In the genomic region with DNA sequence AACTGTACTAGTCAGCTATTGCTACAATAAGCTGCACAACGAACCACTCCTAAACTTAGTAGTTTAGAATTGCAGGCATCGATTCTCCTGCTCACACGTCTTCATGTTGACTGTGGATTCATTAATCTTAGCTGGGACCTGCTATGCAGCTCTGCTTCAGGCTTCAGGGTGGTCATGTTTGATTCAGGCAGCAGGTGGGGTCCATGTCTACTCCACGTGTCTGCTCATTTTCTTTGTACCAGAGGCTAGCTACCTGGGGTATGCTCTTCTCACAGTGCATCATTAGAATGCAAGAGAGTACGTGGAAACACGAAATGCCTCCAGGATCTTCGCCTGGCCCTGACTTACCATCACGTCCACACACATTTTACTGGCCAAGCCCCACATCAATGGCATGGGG, we compare ENCODE assay signal across 18 cellular contexts.
DNase-seq lines count a peak whose midpoint lies in the region; ATAC-seq, FAIRE-seq and TF ChIP-seq lines count a peak whose summit lies in the region.
"Had no signal": no experiment of that assay in that cellular context is flagged by ENCODE, and none has a peak within 500 bp of the region (broad histone marks: within the 10 kb centered on the region; RNA-seq: fewer than 3 reads in every experiment).

No MANE protein-coding gene starts in this region.

- dilution Hi-C loops in IMR-90 (cut with HindIII; ENCODE audit: low sequenced_read_pairs, unreplicated experiment) = no loop called here

- TF ChIP-seq RAD21 in IMR-90 (IDR thresholded peaks at IDR 0.05; ENCODE audit: low read length) (no peak), H1 (IDR thresholded peaks at IDR 0.05 in 1 of 2, conservative IDR thresholded peaks at IDR 0.05 in 1 of 2; ENCODE audit: low read depth in 2 of 2, low read length in 2 of 2) (no peak)

- BruUV-seq in IMR-90 (replicated peaks; lab: Mats Ljungman, UMichigan) (no TSS peak), PC-9 (replicated peaks; lab: Mats Ljungman, UMichigan) (no TSS peak)

- H2BK15ac ChIP-seq in IMR-90 (ENCODE audit: low read depth, low read length) (no peak overlapping the region), H1 (ENCODE audit: low read length) (no peak overlapping the region)

- no peaks in the 10 kb centered on the region for H3K36me3 ChIP-seq in IMR-90 (ENCODE audit: control insufficient read depth, insufficient read depth, low read length)
- no peaks in the 10 kb centered on the region for H3K36me3 ChIP-seq in PC-9 (ENCODE audit: low read depth)
- no peaks in the 10 kb centered on the region for H3K36me3 ChIP-seq in H1 (ENCODE audit: control insufficient read depth in 2 of 4, insufficient read depth in 4 of 4, low read length in 3 of 4)
- H3K36me3 ChIP-seq: BE2C had no signal

- peak overlapping the region; percentile 53 for H2BK120ac ChIP-seq in IMR-90 (ENCODE audit: low read depth, low read length)
- H2BK120ac ChIP-seq in H1 (replicated peaks; ENCODE audit: low read depth, low read length) = no peak overlapping the region

- H2AK9ac ChIP-seq in IMR-90 (replicated peaks; ENCODE audit: low read depth, low read length, poor library complexity) = no peak overlapping the region

- peaks cover 6% of the 10 kb centered on the region; the same call in 1 of the 2 replicates for H3K9me1 ChIP-seq in IMR-90 (ENCODE audit: insufficient read depth, low read length)

- H3K23me2 ChIP-seq in H1 (ENCODE audit: low read depth, low read length) = no peaks in the 10 kb centered on the region

- H3K56ac ChIP-seq in IMR-90 (ENCODE audit: extremely low read depth, insufficient read depth, low read length) (no peak overlapping the region), H1 (replicated peaks; ENCODE audit: insufficient read length, low read depth, low read length) (no peak overlapping the region)

- H2AK5ac ChIP-seq in IMR-90 (ENCODE audit: low read depth, low read length) (peak overlapping the region; percentile 43; the same call in 1 of the 2 replicates), H1 (ENCODE audit: low read depth, low read length) (no peak overlapping the region)

- H3K18ac ChIP-seq in IMR-90 (ENCODE audit: low read depth, low read length) (no peak overlapping the region), H1 (ENCODE audit: extremely low read depth, low read length) (no peak overlapping the region)

- H4K5ac ChIP-seq in IMR-90 (ENCODE audit: low read depth, low read length) (no peak overlapping the region), H1 (ENCODE audit: insufficient read length, low read depth, low read length) (no peak overlapping the region)

- no peak overlapping the region for H3K4me2 ChIP-seq in IMR-90 (ENCODE audit: low read depth, low read length)
- peak overlapping the region; percentile 65 for H3K4me2 ChIP-seq in PC-9
- H3K4me2 ChIP-seq in H1 (ENCODE audit: insufficient read depth in 1 of 2, low read depth in 2 of 2, low read length in 2 of 2) = no peak overlapping the region

- CTCF ChIA-PET in IMR-90 (lab: Yijun Ruan, JAX) = interaction anchor here (1.1 to 1.7 kb wide), 2 partner anchors 21 to 182 kb away, joined by 3 to 6 read pairs; no protein-coding TSS in a partner anchor
- CTCF ChIA-PET in PC-9 (lab: Charles Lee) = interaction anchor here (0.6 to 1.3 kb wide), 2 partner anchors 90 to 93 kb away, joined by 3 read pairs; no protein-coding TSS in a partner anchor
- CTCF ChIA-PET in H1 (lab: Charles Lee; ENCODE audit: partially characterized antibody) = interaction anchor here (0.6 to 2.4 kb wide), 33 partner anchors 10 to 1249 kb away, joined by 3 to 10 read pairs (median 4); no protein-coding TSS in a partner anchor

- H3K4ac ChIP-seq in IMR-90 (ENCODE audit: low read depth, low read length) (peak overlapping the region; percentile 42; the same call in 1 of the 2 replicates), H1 (replicated peaks; ENCODE audit: insufficient read length, low read depth, low read length) (no peak overlapping the region)

- TF ChIP-seq CTCF in IMR-90 (conservative IDR thresholded peaks at IDR 0.05; ENCODE audit: low read depth, low read length) = no peak
- TF ChIP-seq CTCF in PC-9 (conservative IDR thresholded peaks at IDR 0.05) = no peak
- TF ChIP-seq CTCF in H1 (IDR thresholded peaks at IDR 0.05; ENCODE audit: control extremely low read depth in 1 of 3, insufficient read depth in 1 of 3, low read depth in 1 of 3, low read length in 3 of 3) = no peak

- no peak overlapping the region for H3K14ac ChIP-seq in IMR-90 (replicated peaks; ENCODE audit: low read depth, low read length)
- no peak overlapping the region for H3K14ac ChIP-seq in H1 (ENCODE audit: insufficient read length)

- no peaks in the 10 kb centered on the region for H3F3A ChIP-seq in PC-9 (ENCODE audit: insufficient read depth, low read depth)

- H3K27me3 ChIP-seq in IMR-90 (ENCODE audit: control insufficient read depth, insufficient read depth, low read length) (no peaks in the 10 kb centered on the region), PC-9 (ENCODE audit: insufficient read depth, low read depth) (no peaks in the 10 kb centered on the region), H1 (replicated peaks in 1 of 4; ENCODE audit: control insufficient read depth in 3 of 4, extremely low read depth in 1 of 4, insufficient read depth in 3 of 4, low read length in 3 of 4) (no peaks in the 10 kb centered on the region)

- no peaks in the 10 kb centered on the region for H3K79me2 ChIP-seq in PC-9 (ENCODE audit: low read depth)
- H3K79me2 ChIP-seq in H1 (ENCODE audit: control insufficient read depth in 1 of 2, insufficient read depth in 2 of 2, low read length in 2 of 2) = no peaks in the 10 kb centered on the region

- no peak for DNase-seq in IMR-90
- DNase-seq in PC-9 = no peak
- no peak for DNase-seq in H1 (ENCODE audit: low read depth in 1 of 2, low spot score in 2 of 2)
- DNase-seq in pons (ENCODE audit: low spot score) = no peak
- no peak for DNase-seq in activated CD8-positive, alpha-beta memory T cell treated with anti-CD3 and anti-CD28 coated beads, Interleukin-2, amount 50 U/mL, for 4 hours
- no peak for DNase-seq in NCI-H187 (lab: John Stamatoyannopoulos, UW)
- DNase-seq: ACHN; BE2C; Caco-2; CD4-positive, alpha-beta T cell; GOT3; H9 had no signal

- H4K20me1 ChIP-seq in IMR-90 (ENCODE audit: insufficient read depth, low read length) (no peaks in the 10 kb centered on the region), PC-9 (ENCODE audit: insufficient read depth) (no peaks in the 10 kb centered on the region), H1 (replicated peaks in 1 of 2; ENCODE audit: control insufficient read depth in 1 of 2, insufficient read depth in 2 of 2, low read length in 2 of 2) (no peaks in the 10 kb centered on the region)

- no peak for ATAC-seq in IMR-90 (ENCODE audit: low read depth)

- H4K91ac ChIP-seq in IMR-90 (ENCODE audit: insufficient read depth, low read depth, low read length) (no peak overlapping the region), H1 (replicated peaks; ENCODE audit: insufficient read length, low read length) (no peak overlapping the region)

- H3K9ac ChIP-seq in IMR-90 (ENCODE audit: low read depth, low read length) (no peak overlapping the region), H1 (replicated peaks in 1 of 4; ENCODE audit: extremely low read depth in 1 of 4, low read depth in 3 of 4, low read length in 3 of 4) (no peak overlapping the region)

- H3K23ac ChIP-seq in IMR-90 (ENCODE audit: low read depth, low read length) (no peak overlapping the region), H1 (ENCODE audit: insufficient read length) (no peak overlapping the region)

- no peaks in the 10 kb centered on the region for H3K9me2 ChIP-seq in PC-9 (ENCODE audit: insufficient read depth)

- H2BK12ac ChIP-seq in H1 (ENCODE audit: low read depth, low read length) = 0 out of 2 replicates have a peak overlapping the region, but pooled peaks have one; percentile 17

- H3K27ac ChIP-seq in IMR-90 (ENCODE audit: insufficient read depth, low read length) = no peak overlapping the region
- H3K27ac ChIP-seq in PC-9 = peak overlapping the region; percentile 45
- no peak overlapping the region for H3K27ac ChIP-seq in H1 (ENCODE audit: low read depth, low read length)

- POLR2A ChIA-PET in IMR-90 (lab: Charles Lee; ENCODE audit: unreplicated experiment) (no interaction called here), PC-9 (lab: Charles Lee; ENCODE audit: unreplicated experiment) (interaction anchor here (0.5 kb wide), 1 partner anchor 271 kb away, joined by 5 read pairs; no protein-coding TSS in a partner anchor), H1 (lab: Charles Lee; ENCODE audit: partially characterized antibody) (no interaction called here)

- H3K4me3 ChIP-seq in IMR-90 (ENCODE audit: insufficient read depth, low read depth, low read length) (no peak overlapping the region), PC-9 (peak overlapping the region; percentile 34; the same call in 1 of the 2 replicates), H1 (ENCODE audit: extremely low read depth in 1 of 4, insufficient read depth in 2 of 4, low read depth in 3 of 4, low read length in 4 of 4) (no peak overlapping the region)

- TF ChIP-seq POLR2A in IMR-90 (IDR thresholded peaks at IDR 0.05; ENCODE audit: low read depth, low read length) = no peak
- no peak for TF ChIP-seq POLR2A in H1 (IDR thresholded peaks at IDR 0.05; ENCODE audit: control extremely low read depth in 1 of 2, low read depth in 2 of 2, low read length in 2 of 2)

- WGBS in IMR-90 (ENCODE audit: extremely low coverage in 2 of 2, insufficient read length in 1 of 2), 2 experiments = 61% methylated on average over 3 of the region's 8 CpGs; no CpG with 5 or more reads in 1 of the 2 experiments
- 97% methylated on average over 8 of the region's 8 CpGs; no CpG with 5 or more reads in 1 of the 2 experiments for WGBS in H1 (ENCODE audit: extremely low coverage in 1 of 2, insufficient coverage in 1 of 2, insufficient read length in 1 of 2, insufficient replicate concordance in 2 of 2, low coverage in 1 of 2, low lambda C conversion rate in 2 of 2, missing lambda C conversion rate in 1 of 2), 2 experiments

- no peaks in the 10 kb centered on the region for H3K79me1 ChIP-seq in IMR-90 (ENCODE audit: low read depth in 1 of 2, low read length in 2 of 2)
- H3K79me1 ChIP-seq in H1 (ENCODE audit: low read depth, low read length) = no peaks in the 10 kb centered on the region

- no peak for FAIRE-seq in H1 (lab: Jason Lieb, UNC)
- FAIRE-seq: A204.1, D721Med, G401.6, GM12891, GM19239, HTR-8/SVneo had no signal

- no peak for TF ChIP-seq EP300 in H1 (IDR thresholded peaks at IDR 0.05; ENCODE audit: borderline replicate concordance in 1 of 2, low read depth in 2 of 2, low read length in 2 of 2)

- no peaks in the 10 kb centered on the region for H3K9me3 ChIP-seq in IMR-90 (ENCODE audit: control insufficient read depth, insufficient read depth, low read length)
- no peaks in the 10 kb centered on the region for H3K9me3 ChIP-seq in PC-9 (ENCODE audit: insufficient read depth, low read depth)
- H3K9me3 ChIP-seq in H1 (ENCODE audit: insufficient read depth in 2 of 2, low read depth in 1 of 2, low read length in 1 of 2) = no peaks in the 10 kb centered on the region
- H3K9me3 ChIP-seq: BE2C, Caco-2 had no signal

- H4K8ac ChIP-seq in IMR-90 (ENCODE audit: low read depth in 2 of 2, low read length in 2 of 2) (0 out of 4 replicates have a peak overlapping the region, but pooled peaks of 1 of the 2 experiments have one; percentile 7), H1 (ENCODE audit: extremely low read depth, insufficient read depth, low read length) (no peak overlapping the region)

- H2AFZ ChIP-seq in IMR-90 (replicated peaks; ENCODE audit: low read length, poor library complexity) (no peak overlapping the region), PC-9 (peak overlapping the region; percentile 52; the same call in 1 of the 2 replicates), H1 (ENCODE audit: low read length) (no peak overlapping the region)

- in situ Hi-C loops in IMR-90 (cut with MboI; ENCODE audit: low sequenced_read_pairs) = loop anchor here (5.0 to 25.0 kb wide), 3 partner anchors 191 to 544 kb away; no protein-coding TSS in a partner anchor

- no peak overlapping the region; the same call in 1 of the 2 replicates for H2BK20ac ChIP-seq in IMR-90 (ENCODE audit: low read depth, low read length)
- H2BK20ac ChIP-seq in H1 (ENCODE audit: low read length) = no peak overlapping the region

- intact Hi-C loops in IMR-90 (cut with micrococcal nuclease) = loop anchor here (2.0 to 5.0 kb wide), 5 partner anchors 64 to 543 kb away; partner anchors contain the start of gene RIN2
- intact Hi-C loops in PC-9 (cut with micrococcal nuclease; ENCODE audit: unreplicated experiment) = loop anchor here (2.0 kb wide), 3 partner anchors 41 to 281 kb away; no protein-coding TSS in a partner anchor

- no peak overlapping the region for H2BK5ac ChIP-seq in IMR-90 (ENCODE audit: low read depth, low read length, poor library complexity, severe bottlenecking)
- no peak overlapping the region for H2BK5ac ChIP-seq in H1 (ENCODE audit: low read depth, low read length)

- peaks cover 3% of the 10 kb centered on the region; the same call in 1 of the 2 replicates for H3K4me1 ChIP-seq in IMR-90 (ENCODE audit: control insufficient read depth, insufficient read depth, low read length)
- peaks cover 10% of the 10 kb centered on the region for H3K4me1 ChIP-seq in PC-9 (replicated peaks; ENCODE audit: insufficient read depth)
- H3K4me1 ChIP-seq in H1 (replicated peaks in 1 of 4; ENCODE audit: control insufficient read depth in 3 of 4, insufficient read depth in 4 of 4, low read length in 3 of 4) = peaks cover 0 to 2% (median 0%) of the 10 kb centered on the region in 4 experiments; a peak in 1 of 7 replicates
- H3K4me1 ChIP-seq: BE2C had no signal
